1 cellular context compared by ENCODE assay signal in the genomic region with DNA sequence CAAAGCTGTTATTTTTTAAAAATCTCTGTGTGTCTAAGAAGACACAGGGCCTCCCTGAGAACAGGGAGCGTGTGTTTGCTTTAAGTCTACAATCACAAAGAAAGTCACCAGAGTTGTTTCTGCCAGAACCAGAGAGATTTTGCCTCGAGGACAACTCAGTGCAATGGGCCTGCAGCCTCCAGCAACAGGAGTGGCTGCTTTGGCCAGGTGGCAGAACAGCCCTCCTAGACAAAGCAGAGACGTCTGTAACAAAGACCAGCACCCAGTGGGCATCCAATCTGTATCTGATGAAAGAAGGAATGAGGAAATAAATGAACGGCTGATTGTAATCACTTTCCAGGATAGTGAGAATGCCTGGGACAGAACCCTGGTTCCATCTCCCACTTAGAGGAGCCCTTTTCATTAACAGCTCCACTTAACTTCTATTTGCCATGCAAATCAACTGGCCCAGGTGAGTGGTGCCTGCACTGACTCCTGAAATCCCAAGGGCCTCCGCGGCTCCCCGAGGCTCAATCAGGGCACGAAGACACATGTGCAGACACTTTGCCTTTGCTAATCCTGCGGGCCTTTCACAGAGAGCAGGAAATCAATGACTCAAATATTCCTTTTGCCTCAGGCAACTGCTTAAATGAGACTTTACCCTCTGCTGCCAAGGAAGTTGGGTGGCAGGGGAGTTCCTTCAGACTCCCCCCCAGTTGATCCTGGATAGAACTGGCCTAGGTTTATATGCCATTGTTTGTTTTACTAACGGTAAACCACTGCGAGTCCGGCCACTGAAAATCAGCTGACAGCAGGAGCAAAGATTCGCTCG.
TF ChIP-seq lines count a peak whose summit lies in the region.

No MANE protein-coding gene starts in this region.

TF ChIP-seq in endothelial cell of umbilical vein, 7 proteins besides CTCF, POLR2A, EP300 and RAD21 (continued from another document):
- TF ChIP-seq MYC (IDR thresholded peaks at IDR 0.05; ENCODE audit: low read depth, low read length) (no peak), POLR2AphosphoS5 (IDR thresholded peaks at IDR 0.05; ENCODE audit: insufficient read depth, low read depth, low read length) (no peak)
